In the genomic region with DNA sequence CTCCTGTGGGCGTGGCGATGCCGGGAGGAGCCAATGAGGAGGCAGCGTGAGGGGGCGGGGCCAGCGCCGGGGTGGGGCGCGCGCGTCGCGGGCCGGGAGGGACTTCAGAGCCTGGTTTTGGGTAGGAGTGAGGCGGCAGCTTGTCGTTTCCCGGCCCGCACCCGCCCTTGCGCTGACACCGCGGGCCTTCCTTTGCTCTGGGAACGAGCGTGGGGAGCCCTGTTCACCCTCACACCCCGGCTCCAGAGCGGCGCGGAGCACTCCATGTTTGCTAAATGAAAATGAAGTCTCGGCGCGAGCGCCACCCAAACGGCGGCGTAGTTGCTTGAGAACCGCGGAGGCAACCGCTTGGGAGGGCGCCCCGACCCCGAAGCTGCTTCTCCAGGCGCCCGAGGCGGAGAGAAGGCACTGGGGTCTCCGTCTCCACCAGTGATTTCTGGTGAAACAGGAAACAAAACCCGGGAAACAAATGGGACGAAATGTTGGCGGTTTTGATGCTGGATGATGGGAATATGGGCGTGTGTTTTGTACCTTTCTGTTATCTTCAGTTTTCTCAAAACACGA, we compare ENCODE assay signal across 8 cellular contexts. TPM values are rescaled to one million over a fixed set of nuclear protein-coding genes. Genes with fewer than 3 reads are reported as not detected.
DNase-seq lines count a peak whose midpoint lies in the region; ATAC-seq and TF ChIP-seq lines count a peak whose summit lies in the region.

No MANE protein-coding gene starts in this region.

- H3K27me3 ChIP-seq in layer of hippocampus (ENCODE audit: control insufficient read depth, insufficient read depth, low read length) (no peaks in the 10 kb centered on the region), tibial nerve (no peaks in the 10 kb centered on the region)

- H3K27ac Mint-ChIP-seq in activated naive CD8-positive, alpha-beta T cell, result peak overlapping the region; percentile 96

- H3K36me3 Mint-ChIP-seq in activated naive CD8-positive, alpha-beta T cell, result peaks cover 10% of the 10 kb centered on the region

- TF ChIP-seq CTCF in tibial nerve (IDR thresholded peaks at IDR 0.05), result no peak
- no peak for TF ChIP-seq CTCF in GM10248 (IDR thresholded peaks at IDR 0.05; ENCODE audit: control extremely low read depth, extremely low read depth, low read depth, missing control alignments)

- peaks cover 0 to 45% (median 17%) of the 10 kb centered on the region in 4 donors for H3K4me1 ChIP-seq in tibial nerve

- CTCF ChIA-PET in GM10248 (lab: Yijun Ruan, JAX), result interaction anchor here (0.8 to 7.3 kb wide), 19 partner anchors 10 to 349 kb away, joined by 3 to 115 read pairs (median 5); a partner anchor contains a TSS

- H3K27me3 Mint-ChIP-seq in activated naive CD8-positive, alpha-beta T cell, result no peaks in the 10 kb centered on the region

- WGBS in tibial nerve, 2 donors, result 1% methylated on average over 13 to 41 of the region's 50 CpGs

- peak in 1 of 2 donors; percentile 59 for TF ChIP-seq POLR2A in tibial nerve (IDR thresholded peaks at IDR 0.05)

- peaks cover 0 to 10% (median 5%) of the 10 kb centered on the region in 3 donors for H3K36me3 ChIP-seq in tibial nerve

- H3K9me3 ChIP-seq in tibial nerve, result no peaks in the 10 kb centered on the region

- peak overlapping the region; percentile 56 to 87 (median 84) for H3K4me3 ChIP-seq in tibial nerve

- H3K4me3 Mint-ChIP-seq in activated naive CD8-positive, alpha-beta T cell, result peak overlapping the region; percentile 95

- peaks cover 51% of the 10 kb centered on the region for H3K4me1 Mint-ChIP-seq in activated naive CD8-positive, alpha-beta T cell (ENCODE audit: low read depth)

- peak; percentile 23 for ATAC-seq in HG03175 (IDR thresholded peaks at IDR 0.05; ENCODE audit: unreplicated experiment)

- POLR2A ChIA-PET in GM10248 (lab: Yijun Ruan, JAX), result interaction anchor here (0.6 to 1.6 kb wide), 10 partner anchors 10 to 238 kb away, joined by 3 to 16 read pairs (median 4); a partner anchor contains a TSS

- H3K27ac ChIP-seq in layer of hippocampus (ENCODE audit: low read depth, low read length) (peak overlapping the region; percentile 90), tibial nerve (peak overlapping the region; percentile 57 to 93 (median 90))

- peak; percentile 100 for DNase-seq in activated effector memory CD4-positive, alpha-beta T cell treated with Interleukin-2 at 50 U/mL for 16 hours
- no peak for DNase-seq in activated effector memory CD4-positive, alpha-beta T cell treated with anti-CD3 and anti-CD28 coated beads, Interleukin-2, amount 50 U/mL, for 16 hours
- DNase-seq in tibial nerve (ENCODE audit: low spot score in 2 of 2) (no peak), GM10248 (ENCODE audit: extremely low spot score) (no peak), COLO829 (ENCODE audit: low spot score) (no peak)

- peak; percentile 45 to 74 for TF ChIP-seq EP300 in tibial nerve (IDR thresholded peaks at IDR 0.05)

- no peaks in the 10 kb centered on the region for H3K9me3 Mint-ChIP-seq in activated naive CD8-positive, alpha-beta T cell (ENCODE audit: low read depth)

RNA-seq across cellular contexts. Expression of a gene that starts 0.5 kb away (rescaled TPM):
- 10 to 100 TPM; 11.1 to 13.6 (median 13.3) TPM for total RNA-seq in tibial nerve

RNA-seq across cellular contexts. Expression of a gene that starts 25.2 kb away (rescaled TPM):
- 10 to 100 TPM; 13.3 to 27.3 (median 16.5) TPM for total RNA-seq in tibial nerve
